11 cellular contexts compared by ENCODE assay signal in the genomic region with DNA sequence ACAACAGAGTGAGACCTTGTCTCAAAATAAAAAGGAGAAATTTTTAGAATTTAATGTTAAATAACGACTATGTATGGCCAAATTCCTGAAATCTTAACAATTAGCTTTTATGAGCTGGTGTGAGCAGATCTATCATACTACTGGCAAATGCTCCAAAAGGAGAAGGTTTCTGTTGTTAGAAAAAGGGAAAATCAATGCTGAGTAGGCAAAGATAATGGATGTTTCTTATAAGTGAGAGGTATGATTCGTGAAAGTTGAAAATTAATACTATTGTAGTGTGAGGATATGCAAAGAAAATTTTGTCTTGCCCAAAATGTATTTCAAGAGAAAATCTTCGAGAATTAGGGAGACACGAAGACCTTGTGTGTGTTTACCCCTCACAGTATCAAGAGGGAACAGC.
"Had no signal": no experiment of that assay in that cellular context is flagged by ENCODE, and none has a peak within 500 bp of the region (broad histone marks: within the 10 kb centered on the region; RNA-seq: fewer than 3 reads in every experiment).

No MANE protein-coding gene starts in this region.

- H3K27ac ChIP-seq: GM23248 had no signal

- H3K4me1 ChIP-seq: HAP-1 had no signal

- H3K9me3 ChIP-seq: HAP-1 had no signal

- H3K4me2 ChIP-seq: GM23338 had no signal

- ATAC-seq: GM23338, HCT116 had no signal

- FAIRE-seq: H1, H54 had no signal

- H3K9ac ChIP-seq: GM23248 had no signal

- DNase-seq: GM23248, GOT3, H7, H9, HCEC 1CT, HFFc6 had no signal

- H3K36me3 ChIP-seq: HAP-1 had no signal

- H3K4me3 ChIP-seq: GM23248, GM23338, HAP-1 had no signal

- H2AFZ ChIP-seq: GM23248 had no signal
